1 cellular context compared by ENCODE assay signal in the genomic region with DNA sequence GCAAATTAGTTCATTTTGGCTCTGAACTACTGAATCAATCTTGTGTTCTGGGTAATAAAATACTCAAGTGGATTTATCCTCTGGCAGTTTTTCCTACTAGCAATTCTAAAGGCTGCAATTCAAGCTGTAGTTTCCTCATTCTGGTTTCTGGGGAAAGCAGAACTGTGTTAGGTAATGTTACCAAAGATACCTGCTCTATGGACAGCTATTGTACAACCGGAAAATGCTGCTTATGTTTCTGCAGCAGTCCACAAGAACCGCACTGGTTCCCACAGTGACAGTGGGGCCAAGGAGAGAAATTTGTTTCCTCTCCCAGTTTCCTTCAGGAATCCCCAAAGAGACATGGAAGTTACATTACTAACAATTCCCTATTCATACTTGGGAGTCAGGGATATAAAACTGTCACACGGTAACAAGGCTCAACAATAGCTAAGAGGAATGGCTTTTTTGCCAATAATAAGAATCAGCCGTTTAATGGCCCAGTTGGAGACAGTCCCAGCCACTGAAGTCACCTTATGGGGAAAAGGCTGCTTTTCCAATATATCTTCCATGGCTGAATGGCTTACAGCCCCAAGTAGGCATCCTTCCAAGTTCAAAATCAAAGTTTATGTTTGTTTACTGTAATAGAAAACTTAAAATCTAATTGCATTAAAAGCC.
A peak's percentile ranks its signal among the peaks of the same experiment; 100 is the strongest.
TF ChIP-seq lines count a peak whose summit lies in the region.

No MANE protein-coding gene starts in this region.

TF ChIP-seq in HEK293, 187 proteins besides CTCF, POLR2A, EP300 and RAD21 (continued from another document):
- TF ChIP-seq PRDM1 (tag by site-specific recombination; IDR thresholded peaks at IDR 0.05) (no peak), MEIS1 (CRISPR knock-in tag; IDR thresholded peaks at IDR 0.05; ENCODE audit: borderline replicate concordance) (no peak), SALL2 (tag by site-specific recombination; IDR thresholded peaks at IDR 0.05; ENCODE audit: borderline replicate concordance) (no peak), ZNF660 (tag by site-specific recombination; IDR thresholded peaks at IDR 0.05) (0 out of 2 replicates have a peak, but pooled peaks have one; percentile 28), ZNF837 (tag by site-specific recombination; IDR thresholded peaks at IDR 0.05) (no peak), ZNF114 (tag by site-specific recombination; IDR thresholded peaks at IDR 0.05) (no peak), ZNF561 (tag by site-specific recombination; IDR thresholded peaks at IDR 0.05; ENCODE audit: borderline replicate concordance) (peak; percentile 83; the same call in 1 of the 2 replicates), ZNF239 (tag by site-specific recombination; IDR thresholded peaks at IDR 0.05) (no peak), OSR2 (tag by site-specific recombination; IDR thresholded peaks at IDR 0.05) (peak; percentile 89), ZBTB21 (tag by site-specific recombination; IDR thresholded peaks at IDR 0.05) (no peak), ZBTB17 (tag by site-specific recombination; IDR thresholded peaks at IDR 0.05) (peak; percentile 87)
- TF ChIP-seq, protein P1, sequence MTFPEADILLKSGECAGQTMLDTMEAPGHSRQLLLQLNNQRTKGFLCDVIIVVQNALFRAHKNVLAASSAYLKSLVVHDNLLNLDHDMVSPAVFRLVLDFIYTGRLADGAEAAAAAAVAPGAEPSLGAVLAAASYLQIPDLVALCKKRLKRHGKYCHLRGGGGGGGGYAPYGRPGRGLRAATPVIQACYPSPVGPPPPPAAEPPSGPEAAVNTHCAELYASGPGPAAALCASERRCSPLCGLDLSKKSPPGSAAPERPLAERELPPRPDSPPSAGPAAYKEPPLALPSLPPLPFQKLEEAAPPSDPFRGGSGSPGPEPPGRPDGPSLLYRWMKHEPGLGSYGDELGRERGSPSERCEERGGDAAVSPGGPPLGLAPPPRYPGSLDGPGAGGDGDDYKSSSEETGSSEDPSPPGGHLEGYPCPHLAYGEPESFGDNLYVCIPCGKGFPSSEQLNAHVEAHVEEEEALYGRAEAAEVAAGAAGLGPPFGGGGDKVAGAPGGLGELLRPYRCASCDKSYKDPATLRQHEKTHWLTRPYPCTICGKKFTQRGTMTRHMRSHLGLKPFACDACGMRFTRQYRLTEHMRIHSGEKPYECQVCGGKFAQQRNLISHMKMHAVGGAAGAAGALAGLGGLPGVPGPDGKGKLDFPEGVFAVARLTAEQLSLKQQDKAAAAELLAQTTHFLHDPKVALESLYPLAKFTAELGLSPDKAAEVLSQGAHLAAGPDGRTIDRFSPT (tag by site-specific recombination; IDR thresholded peaks at IDR 0.05), result peak; percentile 51; the same call in 1 of the 2 replicates
- TF ChIP-seq, protein P2, sequence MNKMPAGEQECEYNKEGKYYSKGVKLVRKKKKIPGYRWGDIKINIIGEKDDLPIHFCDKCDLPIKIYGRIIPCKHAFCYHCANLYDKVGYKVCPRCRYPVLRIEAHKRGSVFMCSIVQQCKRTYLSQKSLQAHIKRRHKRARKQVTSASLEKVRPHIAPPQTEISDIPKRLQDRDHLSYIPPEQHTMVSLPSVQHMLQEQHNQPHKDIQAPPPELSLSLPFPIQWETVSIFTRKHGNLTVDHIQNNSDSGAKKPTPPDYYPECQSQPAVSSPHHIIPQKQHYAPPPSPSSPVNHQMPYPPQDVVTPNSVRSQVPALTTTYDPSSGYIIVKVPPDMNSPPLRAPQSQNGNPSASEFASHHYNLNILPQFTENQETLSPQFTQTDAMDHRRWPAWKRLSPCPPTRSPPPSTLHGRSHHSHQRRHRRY (tag by site-specific recombination; IDR thresholded peaks at IDR 0.05), result no peak
- TF ChIP-seq, protein P3, sequence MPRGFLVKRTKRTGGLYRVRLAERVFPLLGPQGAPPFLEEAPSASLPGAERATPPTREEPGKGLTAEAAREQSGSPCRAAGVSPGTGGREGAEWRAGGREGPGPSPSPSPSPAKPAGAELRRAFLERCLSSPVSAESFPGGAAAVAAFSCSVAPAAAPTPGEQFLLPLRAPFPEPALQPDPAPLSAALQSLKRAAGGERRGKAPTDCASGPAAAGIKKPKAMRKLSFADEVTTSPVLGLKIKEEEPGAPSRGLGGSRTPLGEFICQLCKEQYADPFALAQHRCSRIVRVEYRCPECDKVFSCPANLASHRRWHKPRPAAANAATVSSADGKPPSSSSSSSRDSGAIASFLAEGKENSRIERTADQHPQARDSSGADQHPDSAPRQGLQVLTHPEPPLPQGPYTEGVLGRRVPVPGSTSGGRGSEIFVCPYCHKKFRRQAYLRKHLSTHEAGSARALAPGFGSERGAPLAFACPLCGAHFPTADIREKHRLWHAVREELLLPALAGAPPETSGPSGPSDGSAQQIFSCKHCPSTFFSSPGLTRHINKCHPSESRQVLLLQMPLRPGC (tag by site-specific recombination; IDR thresholded peaks at IDR 0.05), result peak; percentile 53; the same call in 1 of the 2 replicates
- TF ChIP-seq, protein P4, sequence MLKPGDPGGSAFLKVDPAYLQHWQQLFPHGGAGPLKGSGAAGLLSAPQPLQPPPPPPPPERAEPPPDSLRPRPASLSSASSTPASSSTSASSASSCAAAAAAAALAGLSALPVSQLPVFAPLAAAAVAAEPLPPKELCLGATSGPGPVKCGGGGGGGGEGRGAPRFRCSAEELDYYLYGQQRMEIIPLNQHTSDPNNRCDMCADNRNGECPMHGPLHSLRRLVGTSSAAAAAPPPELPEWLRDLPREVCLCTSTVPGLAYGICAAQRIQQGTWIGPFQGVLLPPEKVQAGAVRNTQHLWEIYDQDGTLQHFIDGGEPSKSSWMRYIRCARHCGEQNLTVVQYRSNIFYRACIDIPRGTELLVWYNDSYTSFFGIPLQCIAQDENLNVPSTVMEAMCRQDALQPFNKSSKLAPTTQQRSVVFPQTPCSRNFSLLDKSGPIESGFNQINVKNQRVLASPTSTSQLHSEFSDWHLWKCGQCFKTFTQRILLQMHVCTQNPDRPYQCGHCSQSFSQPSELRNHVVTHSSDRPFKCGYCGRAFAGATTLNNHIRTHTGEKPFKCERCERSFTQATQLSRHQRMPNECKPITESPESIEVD (tag by site-specific recombination; IDR thresholded peaks at IDR 0.05), result peak; percentile 99
